Comparison of ENCODE assay signal across 8 cellular contexts in genomic region chr10:17028843-17029580, GRCh38.
DNase-seq lines count a peak whose midpoint lies in the region; ATAC-seq and TF ChIP-seq lines count a peak whose summit lies in the region.

No MANE protein-coding gene starts in this region.

- no peaks in the 10 kb centered on the region for H3K9me3 Mint-ChIP-seq in CD4-positive, CD25-positive, alpha-beta regulatory T cell

- peak overlapping the region; percentile 86 to 96 (median 90) for H3K27ac Mint-ChIP-seq in CD4-positive, CD25-positive, alpha-beta regulatory T cell

- H3K4me3 ChIP-seq in CD4-positive, CD25-positive, alpha-beta regulatory T cell (ENCODE audit: low read depth, low read length), result peak overlapping the region; percentile 88
- H3K4me3 ChIP-seq in rectal smooth muscle tissue (ENCODE audit: low read length) (no peak overlapping the region), mucosa of descending colon (no peak overlapping the region)

- no peaks in the 10 kb centered on the region for H3K36me3 ChIP-seq in CD4-positive, CD25-positive, alpha-beta regulatory T cell (ENCODE audit: control insufficient read depth, insufficient read depth, low read length)
- H3K36me3 ChIP-seq in rectal smooth muscle tissue (ENCODE audit: control insufficient read depth, insufficient read depth, low read length) (no peaks in the 10 kb centered on the region), mucosa of descending colon (ENCODE audit: low read depth) (no peaks in the 10 kb centered on the region)

- intact Hi-C loops in mucosa of descending colon (cut with DNase I, micrococcal nuclease), result no loop called here

- no peaks in the 10 kb centered on the region for H3K36me3 Mint-ChIP-seq in CD4-positive, CD25-positive, alpha-beta regulatory T cell

- H3K4me1 Mint-ChIP-seq in CD4-positive, CD25-positive, alpha-beta regulatory T cell, result peaks cover 26 to 77% (median 52%) of the 10 kb centered on the region in 4 donors

- peak in 1 of 2 donors; percentile 2 for ATAC-seq in CD4-positive, CD25-positive, alpha-beta regulatory T cell (ENCODE audit: low read depth in 2 of 2)
- ATAC-seq in GM19395 (IDR thresholded peaks at IDR 0.05; ENCODE audit: unreplicated experiment) (no peak), mucosa of descending colon (no peak)

- H3K4me1 ChIP-seq in CD4-positive, CD25-positive, alpha-beta regulatory T cell (ENCODE audit: control insufficient read depth, insufficient read depth, low read length, poor library complexity, severe bottlenecking), result peaks cover 64% of the 10 kb centered on the region
- H3K4me1 ChIP-seq in rectal smooth muscle tissue (ENCODE audit: control insufficient read depth, insufficient read depth, low read length) (no peaks in the 10 kb centered on the region), mucosa of descending colon (ENCODE audit: low read depth) (no peaks in the 10 kb centered on the region)

- peak overlapping the region; percentile 74 for H3K27ac ChIP-seq in CD4-positive, CD25-positive, alpha-beta regulatory T cell (ENCODE audit: insufficient read depth, low read length, poor library complexity, severe bottlenecking)
- peak overlapping the region; percentile 51 for H3K27ac ChIP-seq in rectal smooth muscle tissue (ENCODE audit: low read depth, low read length)

- peak overlapping the region; percentile 72 to 88 (median 86) for H3K4me3 Mint-ChIP-seq in CD4-positive, CD25-positive, alpha-beta regulatory T cell

- no peak overlapping the region for H3K9ac ChIP-seq in rectal smooth muscle tissue (ENCODE audit: low read length)

- DNase-seq in CD4-positive, CD25-positive, alpha-beta regulatory T cell, result no peak
- DNase-seq in RKO (ENCODE audit: low spot score) (peak; percentile 47), dermis blood vessel endothelial cell (peak; percentile 40), AML-193 (lab: John Stamatoyannopoulos, UW) (no peak), UCSD-AML1 (lab: John Stamatoyannopoulos, UW; ENCODE audit: unreplicated experiment) (no peak), mucosa of descending colon (no peak)

- H3K27me3 ChIP-seq in CD4-positive, CD25-positive, alpha-beta regulatory T cell (ENCODE audit: control insufficient read depth, insufficient read depth, low read length), result no peaks in the 10 kb centered on the region
- no peaks in the 10 kb centered on the region for H3K27me3 ChIP-seq in rectal smooth muscle tissue (ENCODE audit: control insufficient read depth, insufficient read depth, low read length)

- TF ChIP-seq CTCF in mucosa of descending colon (IDR thresholded peaks at IDR 0.05), result no peak

- H3K27me3 Mint-ChIP-seq in CD4-positive, CD25-positive, alpha-beta regulatory T cell, result no peaks in the 10 kb centered on the region

- H3K9me3 ChIP-seq in CD4-positive, CD25-positive, alpha-beta regulatory T cell (ENCODE audit: control insufficient read depth in 2 of 2, low read length in 2 of 2), result no peaks in the 10 kb centered on the region
- no peaks in the 10 kb centered on the region for H3K9me3 ChIP-seq in mucosa of descending colon

Comparison
In these comparisons a context has a peak if more than half of its experiments do, and no peak if none do; other contexts are left out.
1. DNase-seq: peak in RKO (single experiment) and dermis blood vessel endothelial cell (single experiment); none in CD4-positive, CD25-positive, alpha-beta regulatory T cell (0 of 3), AML-193 (0 of 2), UCSD-AML1 (single experiment) and mucosa of descending colon (0 of 3).